ENCODE assay signal across 13 cellular contexts in genomic region chr14:104897286-104898194, GRCh38. TPM values are rescaled to one million over a fixed set of nuclear protein-coding genes. Genes with fewer than 3 reads are reported as not detected.
A peak's percentile ranks its signal among the peaks of the same experiment; 100 is the strongest.
DNase-seq lines count a peak whose midpoint lies in the region; ATAC-seq and TF ChIP-seq lines count a peak whose summit lies in the region.
"Had no signal": no experiment of that assay in that cellular context is flagged by ENCODE, and none has a peak within 500 bp of the region (broad histone marks: within the 10 kb centered on the region; RNA-seq: fewer than 3 reads in every experiment).

No MANE protein-coding gene starts in this region.

- no peak overlapping the region for H3K27ac Mint-ChIP-seq in endodermal cell
- H3K27ac Mint-ChIP-seq: activated CD4-positive, alpha-beta T cell treated with anti-CD3 and anti-CD28 coated beads, Interleukin-2, amount 10 ng/mL, durations not matched to agents 7 days and 5 days; IgD-negative memory B cell had no signal

- TF ChIP-seq CTCF in GM13977 (IDR thresholded peaks at IDR 0.05; ENCODE audit: extremely low read depth, insufficient read depth, missing control alignments) (no peak), endodermal cell (conservative IDR thresholded peaks at IDR 0.05) (no peak), osteoblast (IDR thresholded peaks at IDR 0.05; ENCODE audit: extremely low read depth, low read depth, low read length) (no peak), foreskin keratinocyte (conservative IDR thresholded peaks at IDR 0.05) (no peak)

- 94 to 99% methylated on average over 13 to 38 of the region's 38 CpGs for WGBS in endodermal cell (ENCODE audit: insufficient coverage in 1 of 2, insufficient read length in 1 of 2), 2 experiments

- no peak overlapping the region for H3K9ac ChIP-seq in endodermal cell (ENCODE audit: extremely low read depth, low read length, poor library complexity, severe bottlenecking)

- H3K4me3 ChIP-seq in endodermal cell (ENCODE audit: low read length) = no peak overlapping the region
- H3K4me3 ChIP-seq in osteoblast (ENCODE audit: insufficient read depth, low read length) = no peak overlapping the region
- H3K4me3 ChIP-seq: dorsolateral prefrontal cortex had no signal

- no peak for ATAC-seq in foreskin keratinocyte

- H3K4me1 Mint-ChIP-seq in endodermal cell = no peaks in the 10 kb centered on the region

- no peaks in the 10 kb centered on the region for H3K9me3 ChIP-seq in endodermal cell (ENCODE audit: control insufficient read depth, low read length)
- H3K9me3 ChIP-seq in osteoblast (ENCODE audit: low read depth, low read length) = no peaks in the 10 kb centered on the region

- no peaks in the 10 kb centered on the region for H3K79me2 ChIP-seq in osteoblast (ENCODE audit: insufficient read depth, low read length)

- H3K27ac ChIP-seq in endodermal cell (ENCODE audit: low read depth, low read length) (no peak overlapping the region), osteoblast (ENCODE audit: low read depth, low read length) (no peak overlapping the region), foreskin keratinocyte (no peak overlapping the region)
- H3K27ac ChIP-seq: dorsolateral prefrontal cortex had no signal

- H3K36me3 ChIP-seq in endodermal cell (ENCODE audit: control insufficient read depth, insufficient read depth, low read length) (no peaks in the 10 kb centered on the region), osteoblast (ENCODE audit: insufficient read depth, low read length) (peaks cover 2% of the 10 kb centered on the region)

- H2AFZ ChIP-seq in osteoblast (ENCODE audit: low read length) = no peak overlapping the region

- no peak overlapping the region for H3K4me3 Mint-ChIP-seq in endodermal cell
- H3K4me3 Mint-ChIP-seq: activated CD4-positive, alpha-beta T cell treated with anti-CD3 and anti-CD28 coated beads, Interleukin-2, amount 10 ng/mL, durations not matched to agents 7 days and 5 days; type B pancreatic cell had no signal

- DNase-seq in D341Med (ENCODE audit: low spot score) = peak; percentile 34
- peak; percentile 18 for DNase-seq in GM13977 (ENCODE audit: low spot score)
- peak; percentile 40 for DNase-seq in endodermal cell
- peak; percentile 78 for DNase-seq in osteoblast (ENCODE audit: insufficient read length, low spot score, missing footprints)
- DNase-seq in NCI-H2081 treated with DMSO at 0.1 percent for 48 hours (lab: John Stamatoyannopoulos, UW) = no peak
- DNase-seq in foreskin keratinocyte = no peak
- DNase-seq in OCI-M1 (lab: John Stamatoyannopoulos, UW) = no peak
- DNase-seq: NCI-H2171 treated with DMSO at 0.1 percent for 48 hours had no signal

- no peak overlapping the region for H3K4me2 ChIP-seq in osteoblast (ENCODE audit: insufficient read depth, low read length)

- H3K36me3 Mint-ChIP-seq in endodermal cell (ENCODE audit: low read depth) = no peaks in the 10 kb centered on the region
- H3K36me3 Mint-ChIP-seq: IgD-negative memory B cell, type B pancreatic cell had no signal

- in situ Hi-C loops in GM13977 (cut with MboI; ENCODE audit: low pct_unique_long_range_greater_than_20kb, low sequenced_read_pairs, unreplicated experiment) = no loop called here

- H3K4me1 ChIP-seq in endodermal cell (ENCODE audit: control insufficient read depth, insufficient read depth, low read length) = no peaks in the 10 kb centered on the region
- no peaks in the 10 kb centered on the region for H3K4me1 ChIP-seq in osteoblast (ENCODE audit: insufficient read depth, low read length)
- H3K4me1 ChIP-seq in foreskin keratinocyte = no peaks in the 10 kb centered on the region

- no peaks in the 10 kb centered on the region for H3K9me3 Mint-ChIP-seq in endodermal cell
- H3K9me3 Mint-ChIP-seq: activated CD4-positive, alpha-beta T cell treated with anti-CD3 and anti-CD28 coated beads, Interleukin-2, amount 10 ng/mL, durations not matched to agents 7 days and 5 days; IgD-negative memory B cell; type B pancreatic cell had no signal

- peaks cover 12% of the 10 kb centered on the region for H3K27me3 ChIP-seq in endodermal cell (ENCODE audit: control insufficient read depth, insufficient read depth, low read length, poor library complexity, severe bottlenecking)
- peaks cover 2% of the 10 kb centered on the region for H3K27me3 ChIP-seq in osteoblast (ENCODE audit: insufficient read depth, low read length)
- no peaks in the 10 kb centered on the region for H3K27me3 ChIP-seq in foreskin keratinocyte
- H3K27me3 ChIP-seq: dorsolateral prefrontal cortex had no signal

- peaks cover 8% of the 10 kb centered on the region for H4K20me1 ChIP-seq in osteoblast (ENCODE audit: insufficient read depth, low read length)

- no peaks in the 10 kb centered on the region for H3K27me3 Mint-ChIP-seq in endodermal cell (ENCODE audit: insufficient read depth)

RNA-seq across cellular contexts. Expression of gene PLD4, which starts 27.1 kb away (rescaled TPM):
- total RNA-seq in endodermal cell (not detected), osteoblast (not detected in 2 replicates), foreskin keratinocyte (not detected in 2 replicates)
- 0.04 TPM for polyA plus RNA-seq in endodermal cell (2013, experiment 1 of 2)
- polyA plus RNA-seq in endodermal cell (2013, experiment 2 of 2) = not detected
- 0.02 and 0.03 TPM in 2 replicates for polyA plus RNA-seq in foreskin keratinocyte
- total RNA-seq: activated CD4-positive, alpha-beta T cell treated with anti-CD3 and anti-CD28 coated beads, Interleukin-2, amount 10 ng/mL, durations not matched to agents 7 days and 5 days had no signal
- polyA plus RNA-seq: neural cell had no signal

RNA-seq across cellular contexts. Expression of gene CEP170B, which starts 32.5 kb away (rescaled TPM):
- total RNA-seq in endodermal cell = 10 to 100 TPM; 38.9 to 43.1 TPM
- polyA plus RNA-seq in endodermal cell (2013, experiment 1 of 2) = 13.9 TPM
- polyA plus RNA-seq in endodermal cell (2013, experiment 2 of 2) = 15.1 TPM
- total RNA-seq in osteoblast = 17.1 and 21.0 TPM in 2 replicates
- total RNA-seq in foreskin keratinocyte = 35.1 and 37.3 TPM in 2 replicates
- 16.9 and 17.0 TPM in 2 replicates for polyA plus RNA-seq in foreskin keratinocyte
- polyA plus RNA-seq: IgD-negative memory B cell had no signal

Comparison
In these comparisons a context has a peak if more than half of its experiments do, and no peak if none do; other contexts are left out.
1. DNase-seq: peak in D341Med (single experiment), GM13977 (single experiment), endodermal cell (single experiment) and osteoblast (single experiment); none in NCI-H2081 treated with DMSO at 0.1 percent for 48 hours (single experiment), foreskin keratinocyte (0 of 2) and OCI-M1 (single experiment).